1 cellular context compared by ENCODE assay signal in genomic region chr19:45814851-45815481, GRCh38.
TF ChIP-seq lines count a peak whose summit lies in the region.

Gene RSPH6A, minus strand, starts transcription at chr19:45815308. Its CDS starts 132 bp downstream, at chr19:45815176.

TF ChIP-seq in HepG2, 621 proteins besides CTCF, POLR2A, EP300 and RAD21 (continued from another document):
- TF ChIP-seq E2F2 (CRISPR knock-in tag; IDR thresholded peaks at IDR 0.05; ENCODE audit: borderline replicate concordance) (no peak), RBFOX2 (IDR thresholded peaks at IDR 0.05; ENCODE audit: low read depth, low read length) (peak; percentile 41; the same call in 1 of the 2 replicates), TFE3 (CRISPR knock-in tag; IDR thresholded peaks at IDR 0.05) (no peak), SIN3B (IDR thresholded peaks at IDR 0.05; ENCODE audit: low read length) (no peak)
TF ChIP-seq in HepG2: peak in this region for 2.
